9 cellular contexts compared by ENCODE assay signal in genomic region chr1:151990856-151991198, GRCh38. TPM values are rescaled to one million over a fixed set of nuclear protein-coding genes. Genes with fewer than 3 reads are reported as not detected.
A peak's percentile ranks its signal among the peaks of the same experiment; 100 is the strongest.
DNase-seq lines count a peak whose midpoint lies in the region; ATAC-seq and TF ChIP-seq lines count a peak whose summit lies in the region.
"Had no signal": no experiment of that assay in that cellular context is flagged by ENCODE, and none has a peak within 500 bp of the region (broad histone marks: within the 10 kb centered on the region; RNA-seq: fewer than 3 reads in every experiment).

No MANE protein-coding gene starts in this region.

- H3K4me1 ChIP-seq in liver (ENCODE audit: control insufficient read depth in 4 of 4, insufficient read depth in 4 of 4, low read length in 3 of 4), result peaks cover 3 to 43% (median 36%) of the 10 kb centered on the region in 4 donors

- WGBS in liver, result 11% methylated on average over 5 of the region's 5 CpGs

- POLR2A ChIA-PET in AG04450 (lab: Yijun Ruan, JAX), result interaction anchor here (1.6 kb wide), 1 partner anchor 82 kb away, joined by 4 read pairs; the partner anchor contains the start of gene THEM4

- H3K27ac ChIP-seq in AG04450 (ENCODE audit: low read depth, low read length) (no peak overlapping the region), liver (ENCODE audit: low read depth in 1 of 2, low read length in 2 of 2) (peak overlapping the region; percentile 25 to 28)

- DNase-seq in AG04450 (ENCODE audit: low read depth, low spot score), result no peak
- peak; percentile 64 for DNase-seq in HCEC 1CT
- DNase-seq in activated naive CD8-positive, alpha-beta T cell treated with anti-CD3 and anti-CD28 coated beads, Interleukin-2, amount 50 U/mL, for 24 hours, result no peak
- DNase-seq in NCI-H2081 treated with DMSO at 0.1 percent for 48 hours (lab: John Stamatoyannopoulos, UW), result no peak
- no peak for DNase-seq in SKM-1 treated with dmso at 0.1 percent for 144 hours (lab: John Stamatoyannopoulos, UW; ENCODE audit: unreplicated experiment)

- H3K4me1 Mint-ChIP-seq in activated naive CD8-positive, alpha-beta T cell treated with anti-CD3 and anti-CD28 coated beads, Interleukin-2, amount 50 U/mL, for 24 hours, result peaks cover 74% of the 10 kb centered on the region

- H3K27me3 ChIP-seq in AG04450 (ENCODE audit: control insufficient read depth, insufficient read depth, low read length) (no peaks in the 10 kb centered on the region), liver (ENCODE audit: control insufficient read depth in 4 of 4, insufficient read depth in 4 of 4, low read length in 3 of 4) (no peaks in the 10 kb centered on the region)

- no peak for TF ChIP-seq CTCF in AG04450 (IDR thresholded peaks at IDR 0.05; ENCODE audit: low read depth, low read length)
- TF ChIP-seq CTCF in liver (IDR thresholded peaks at IDR 0.05; ENCODE audit: low read depth, low read length, missing input control), result no peak

- peaks cover 21% of the 10 kb centered on the region for H3K36me3 Mint-ChIP-seq in activated naive CD8-positive, alpha-beta T cell treated with anti-CD3 and anti-CD28 coated beads, Interleukin-2, amount 50 U/mL, for 24 hours (ENCODE audit: low read depth)

- no peak for ATAC-seq in activated naive CD8-positive, alpha-beta T cell treated with anti-CD3 and anti-CD28 coated beads, Interleukin-2, amount 50 U/mL, for 24 hours
- no peak for ATAC-seq in HG03378 (IDR thresholded peaks at IDR 0.05; ENCODE audit: unreplicated experiment)
- ATAC-seq in HG03108 (IDR thresholded peaks at IDR 0.05; ENCODE audit: unreplicated experiment), result no peak

- CTCF ChIA-PET in AG04450 (lab: Charles Lee), result interaction anchor here (2.2 to 3.3 kb wide), 4 partner anchors 11 to 56 kb away, joined by 8 to 16 read pairs (median 13); no protein-coding TSS in a partner anchor

- peak overlapping the region; percentile 93 for H3K4me3 Mint-ChIP-seq in activated naive CD8-positive, alpha-beta T cell treated with anti-CD3 and anti-CD28 coated beads, Interleukin-2, amount 50 U/mL, for 24 hours

- TF ChIP-seq RAD21 in liver (IDR thresholded peaks at IDR 0.05), result peak in 1 of 2 donors; percentile 26

- H3K27me3 Mint-ChIP-seq in activated naive CD8-positive, alpha-beta T cell treated with anti-CD3 and anti-CD28 coated beads, Interleukin-2, amount 50 U/mL, for 24 hours, result no peaks in the 10 kb centered on the region

- H3K27ac Mint-ChIP-seq in activated naive CD8-positive, alpha-beta T cell treated with anti-CD3 and anti-CD28 coated beads, Interleukin-2, amount 50 U/mL, for 24 hours, result no peak overlapping the region

- peak overlapping the region; percentile 94; the same call in 1 of the 2 replicates for H3K4me3 ChIP-seq in AG04450 (ENCODE audit: low read depth, low read length)
- no peak overlapping the region for H3K4me3 ChIP-seq in liver (ENCODE audit: low read depth in 1 of 3, low read length in 3 of 3)

- peaks cover 0 to 1% (median under 1%) of the 10 kb centered on the region in 4 donors for H3K36me3 ChIP-seq in liver (ENCODE audit: control insufficient read depth in 4 of 4, insufficient read depth in 3 of 4, low read depth in 1 of 4, low read length in 3 of 4)

- no peaks in the 10 kb centered on the region for H3K9me3 Mint-ChIP-seq in activated naive CD8-positive, alpha-beta T cell treated with anti-CD3 and anti-CD28 coated beads, Interleukin-2, amount 50 U/mL, for 24 hours
- H3K9me3 Mint-ChIP-seq: T-helper 1 cell treated with Interleukin-12 subunit alpha and Interleukin-12 subunit beta and Interleukin-4 antibody, amounts not matched to agents 30 μg/mL and 1 μg/mL, for 36 hours had no signal

- peak overlapping the region in 1 of 2 donors; percentile 48 for H3K9ac ChIP-seq in liver (ENCODE audit: low read depth in 1 of 2, low read length in 2 of 2)

- H3K9me3 ChIP-seq in AG04450 (ENCODE audit: control insufficient read depth, insufficient read depth, low read length) (no peaks in the 10 kb centered on the region; the same call in 1 of the 2 replicates), liver (ENCODE audit: control insufficient read depth in 4 of 4, low read length in 3 of 4) (no peaks in the 10 kb centered on the region)

TF ChIP-seq in liver, 16 proteins besides CTCF, POLR2A, EP300 and RAD21:
- TF ChIP-seq REST (IDR thresholded peaks at IDR 0.05), result no peak
- TF ChIP-seq GABPA (IDR thresholded peaks at IDR 0.05 in 1 of 2, conservative IDR thresholded peaks at IDR 0.05 in 1 of 2), result no peak
- TF ChIP-seq EGR1 (IDR thresholded peaks at IDR 0.05; ENCODE audit: low read depth in 2 of 2), result no peak
- TF ChIP-seq YY1 (IDR thresholded peaks at IDR 0.05), result no peak
- TF ChIP-seq HNF4G (IDR thresholded peaks at IDR 0.05), result no peak
- peak; percentile 7 to 16 for TF ChIP-seq HNF4A (conservative IDR thresholded peaks at IDR 0.05)
- TF ChIP-seq TAF1 (conservative IDR thresholded peaks at IDR 0.05), result no peak

RNA-seq across cellular contexts. Expression of gene S100A10, which starts 2.8 kb away (rescaled TPM):
- 188 and 200 TPM in 2 replicates for polyA plus RNA-seq in AG04450 (2011; rRNA removed)
- polyA minus RNA-seq in AG04450 (2011; rRNA and poly(A)+ RNA removed), result 108 and 158 TPM in 2 replicates
- total RNA-seq in liver, result 10 to 100 TPM in 1 of 2 donors, 1 to 10 TPM in 1; 7.0 to 23.1 TPM
- 10 to 100 TPM; 47.8 to 99.5 TPM for polyA plus RNA-seq in liver

RNA-seq across cellular contexts. Expression of gene S100A11, which starts 46.0 kb away (rescaled TPM):
- polyA plus RNA-seq in AG04450 (2011; rRNA removed) (693 and 1,000 TPM in 2 replicates), liver (10 to 100 TPM; 51.6 to 76.1 TPM)
- polyA minus RNA-seq in AG04450 (2011; rRNA and poly(A)+ RNA removed), result 473 and 578 TPM in 2 replicates
- 10 to 100 TPM in 1 of 2 donors, 1 to 10 TPM in 1; 9.9 to 10.3 TPM for total RNA-seq in liver
